In the genomic region with DNA sequence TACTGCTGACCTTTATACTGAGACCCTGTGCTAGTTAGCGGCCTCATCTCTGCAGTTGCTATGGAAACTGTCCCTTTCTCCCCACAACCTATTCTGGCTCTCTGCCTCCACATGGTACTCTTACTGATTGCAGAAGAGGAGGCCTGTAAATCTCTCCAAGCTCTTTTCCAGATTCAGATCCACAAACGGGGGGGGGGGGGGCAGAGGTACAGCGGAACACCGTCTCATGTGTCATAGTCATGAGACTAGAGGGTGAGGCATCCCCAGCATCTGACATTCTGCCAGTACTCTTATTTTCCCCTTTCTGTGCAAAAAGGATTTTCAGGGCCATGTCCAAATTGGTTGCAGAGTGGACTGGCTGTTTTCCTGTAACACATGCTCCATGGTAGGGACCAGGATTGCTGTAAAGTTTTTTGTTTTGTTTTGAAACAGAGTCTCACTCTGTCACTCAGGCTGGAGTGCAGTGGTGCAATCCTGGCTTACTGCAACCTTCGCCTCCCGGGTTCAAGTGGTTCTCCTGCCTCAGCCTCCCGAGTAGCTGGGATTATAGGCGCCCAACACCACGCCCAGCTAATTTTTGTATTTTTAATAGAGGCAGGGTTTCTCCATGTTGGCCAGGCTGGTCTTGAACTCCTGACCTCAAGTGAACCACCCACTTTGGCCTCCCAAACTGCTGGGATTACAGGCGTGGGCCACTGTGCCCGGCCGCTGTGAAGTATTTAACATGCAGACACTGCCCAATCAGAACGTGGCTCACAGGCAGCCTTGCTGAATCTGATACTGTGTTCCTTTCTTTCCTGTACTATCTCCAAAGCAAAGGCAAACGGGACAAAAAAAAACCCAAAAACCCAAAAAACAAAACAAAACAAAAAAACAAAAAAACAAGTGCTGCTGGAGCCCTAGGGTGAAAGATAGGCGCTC, we compare ENCODE assay signal across 8 cellular contexts. TPM values are rescaled to one million over a fixed set of nuclear protein-coding genes. Genes with fewer than 3 reads are reported as not detected.
DNase-seq lines count a peak whose midpoint lies in the region; ATAC-seq and TF ChIP-seq lines count a peak whose summit lies in the region.

No MANE protein-coding gene starts in this region.

- H3K36me3 Mint-ChIP-seq in activated naive CD4-positive, alpha-beta T cell treated with anti-CD3 and anti-CD28 coated beads, Interleukin-2, amount 50 U/mL, for 24 hours: no peaks in the 10 kb centered on the region
- no peaks in the 10 kb centered on the region for H3K36me3 Mint-ChIP-seq in activated T-helper 1 cell treated with anti-CD3 and anti-CD28 coated beads, Interleukin-12 subunit alpha, Interleukin-12 subunit beta, Interleukin-2, Interleukin-4 antibody, amounts not matched to agents 30 ng/mL and 10 ng/mL and 1 ng/mL, durations not matched to agents 14 hours and 24 hours and 36 hours (ENCODE audit: low read depth)

- H3K27me3 Mint-ChIP-seq in activated naive CD4-positive, alpha-beta T cell treated with anti-CD3 and anti-CD28 coated beads, Interleukin-2, amount 50 U/mL, for 24 hours: no peaks in the 10 kb centered on the region
- peaks cover 9% of the 10 kb centered on the region for H3K27me3 Mint-ChIP-seq in activated T-helper 1 cell treated with anti-CD3 and anti-CD28 coated beads, Interleukin-12 subunit alpha, Interleukin-12 subunit beta, Interleukin-2, Interleukin-4 antibody, amounts not matched to agents 30 ng/mL and 10 ng/mL and 1 ng/mL, durations not matched to agents 14 hours and 24 hours and 36 hours (ENCODE audit: insufficient read depth)

- H3K9ac ChIP-seq in iPS-20b (ENCODE audit: low read depth, low read length): peak overlapping the region; percentile 86; the same call in 1 of the 2 replicates

- H3K9me3 ChIP-seq in iPS-20b (ENCODE audit: insufficient read depth, low read depth, low read length): no peaks in the 10 kb centered on the region
- H3K9me3 ChIP-seq in transverse colon: no peaks in the 10 kb centered on the region

- H3K27ac Mint-ChIP-seq in activated naive CD4-positive, alpha-beta T cell treated with anti-CD3 and anti-CD28 coated beads, Interleukin-2, amount 50 U/mL, for 24 hours: no peak overlapping the region
- H3K27ac Mint-ChIP-seq in activated T-helper 1 cell treated with anti-CD3 and anti-CD28 coated beads, Interleukin-12 subunit alpha, Interleukin-12 subunit beta, Interleukin-2, Interleukin-4 antibody, amounts not matched to agents 30 ng/mL and 10 ng/mL and 1 ng/mL, durations not matched to agents 14 hours and 24 hours and 36 hours: peak overlapping the region; percentile 45

- H3K27ac ChIP-seq in iPS-20b (ENCODE audit: low read length) (no peak overlapping the region), transverse colon (peak overlapping the region; percentile 75 to 92 (median 86))

- in situ Hi-C loops in transverse colon (cut with MboI; ENCODE audit: low pct_ligation_motif_present in 1 of 4, low pct_unique_long_range_greater_than_20kb in 1 of 4, low sequenced_read_pairs in 3 of 4): no loop called here

- WGBS in transverse colon (ENCODE audit: low coverage in 1 of 2), 2 donors: 67 to 68% methylated on average over 4 to 15 of the region's 15 CpGs

- peaks cover 22% of the 10 kb centered on the region for H3K4me1 Mint-ChIP-seq in activated naive CD4-positive, alpha-beta T cell treated with anti-CD3 and anti-CD28 coated beads, Interleukin-2, amount 50 U/mL, for 24 hours
- peaks cover 47% of the 10 kb centered on the region for H3K4me1 Mint-ChIP-seq in activated T-helper 1 cell treated with anti-CD3 and anti-CD28 coated beads, Interleukin-12 subunit alpha, Interleukin-12 subunit beta, Interleukin-2, Interleukin-4 antibody, amounts not matched to agents 30 ng/mL and 10 ng/mL and 1 ng/mL, durations not matched to agents 14 hours and 24 hours and 36 hours (ENCODE audit: low read depth)

- peak overlapping the region; percentile 81 for H3K4me3 ChIP-seq in iPS-20b (ENCODE audit: low read length)
- peak overlapping the region in 2 of 4 donors; percentile 47 to 67 for H3K4me3 ChIP-seq in transverse colon

- H3K9me3 Mint-ChIP-seq in activated naive CD4-positive, alpha-beta T cell treated with anti-CD3 and anti-CD28 coated beads, Interleukin-2, amount 50 U/mL, for 24 hours: no peaks in the 10 kb centered on the region
- no peaks in the 10 kb centered on the region for H3K9me3 Mint-ChIP-seq in activated T-helper 1 cell treated with anti-CD3 and anti-CD28 coated beads, Interleukin-12 subunit alpha, Interleukin-12 subunit beta, Interleukin-2, Interleukin-4 antibody, amounts not matched to agents 30 ng/mL and 10 ng/mL and 1 ng/mL, durations not matched to agents 14 hours and 24 hours and 36 hours

- H3K36me3 ChIP-seq in iPS-20b (ENCODE audit: insufficient read depth, low read depth, low read length): no peaks in the 10 kb centered on the region
- no peaks in the 10 kb centered on the region for H3K36me3 ChIP-seq in transverse colon

- H3K4me3 Mint-ChIP-seq in activated naive CD4-positive, alpha-beta T cell treated with anti-CD3 and anti-CD28 coated beads, Interleukin-2, amount 50 U/mL, for 24 hours: peak overlapping the region; percentile 93
- peak overlapping the region; percentile 87 for H3K4me3 Mint-ChIP-seq in activated T-helper 1 cell treated with anti-CD3 and anti-CD28 coated beads, Interleukin-12 subunit alpha, Interleukin-12 subunit beta, Interleukin-2, Interleukin-4 antibody, amounts not matched to agents 30 ng/mL and 10 ng/mL and 1 ng/mL, durations not matched to agents 14 hours and 24 hours and 36 hours

- TF ChIP-seq POLR2A in transverse colon (IDR thresholded peaks at IDR 0.05): no peak

- no peak for TF ChIP-seq EP300 in transverse colon (IDR thresholded peaks at IDR 0.05; ENCODE audit: low read depth)

- peaks cover 26% of the 10 kb centered on the region for H3K27me3 ChIP-seq in iPS-20b (ENCODE audit: insufficient read depth, low read length)
- H3K27me3 ChIP-seq in transverse colon: no peaks in the 10 kb centered on the region

- no peak for TF ChIP-seq CTCF in transverse colon (IDR thresholded peaks at IDR 0.05)

- peaks cover 7% of the 10 kb centered on the region; the same call in 1 of the 2 replicates for H3K4me1 ChIP-seq in iPS-20b (ENCODE audit: insufficient read depth, low read length)
- H3K4me1 ChIP-seq in transverse colon: peaks cover 6 to 36% (median 16%) of the 10 kb centered on the region in 4 donors

- intact Hi-C loops in activated T-helper 1 cell treated with anti-CD3 and anti-CD28 coated beads, Interleukin-12 subunit alpha, Interleukin-12 subunit beta, Interleukin-2, Interleukin-4 antibody, amounts not matched to agents 30 ng/mL and 10 ng/mL and 1 ng/mL, durations not matched to agents 14 hours and 24 hours and 36 hours (cut with micrococcal nuclease): no loop called here
- intact Hi-C loops in transverse colon (cut with DNase I; ENCODE audit: low total_unique reads): no loop called here

- no peak for DNase-seq in activated naive CD4-positive, alpha-beta T cell treated with Interleukin-2 at 50 U/mL for 16 hours
- DNase-seq in activated T-helper 1 cell treated with anti-CD3 and anti-CD28 coated beads, Interleukin-12 subunit alpha, Interleukin-12 subunit beta, Interleukin-2, Interleukin-4 antibody, amounts not matched to agents 30 ng/mL and 10 ng/mL and 1 ng/mL, durations not matched to agents 14 hours and 24 hours and 36 hours (ENCODE audit: low spot score): no peak
- DNase-seq in transverse colon: no peak

- ATAC-seq in HG02763 (IDR thresholded peaks at IDR 0.05; ENCODE audit: unreplicated experiment) (no peak), HG03159 (IDR thresholded peaks at IDR 0.05; ENCODE audit: unreplicated experiment) (no peak), GM18520 (IDR thresholded peaks at IDR 0.05; ENCODE audit: unreplicated experiment) (no peak)

RNA-seq across cellular contexts. Expression of a gene that starts 8.1 kb away (rescaled TPM):
- 2.2 and 2.3 TPM in 2 replicates for total RNA-seq in activated T-helper 1 cell treated with anti-CD3 and anti-CD28 coated beads, Interleukin-12 subunit alpha, Interleukin-12 subunit beta, Interleukin-2, Interleukin-4 antibody, amounts not matched to agents 30 ng/mL and 10 ng/mL and 1 ng/mL, durations not matched to agents 14 hours and 24 hours and 36 hours
- total RNA-seq in transverse colon: 10 to 100 TPM in 2 of 4 donors, 1 to 10 TPM in 2; 6.3 to 14.6 (median 9.8) TPM

RNA-seq across cellular contexts. Expression of a gene that starts 16.3 kb away (rescaled TPM):
- total RNA-seq in activated T-helper 1 cell treated with anti-CD3 and anti-CD28 coated beads, Interleukin-12 subunit alpha, Interleukin-12 subunit beta, Interleukin-2, Interleukin-4 antibody, amounts not matched to agents 30 ng/mL and 10 ng/mL and 1 ng/mL, durations not matched to agents 14 hours and 24 hours and 36 hours: 44.1 and 46.1 TPM in 2 replicates
- total RNA-seq in transverse colon: 10 to 100 TPM; 25.1 to 40.8 (median 33.7) TPM
